8 cellular contexts compared by ENCODE assay signal in genomic region chr16:68079616-68080344, GRCh38. TPM values are rescaled to one million over a fixed set of nuclear protein-coding genes. Genes with fewer than 3 reads are reported as not detected.
A peak's percentile ranks its signal among the peaks of the same experiment; 100 is the strongest.
DNase-seq lines count a peak whose midpoint lies in the region; ATAC-seq and TF ChIP-seq lines count a peak whose summit lies in the region.

No MANE protein-coding gene starts in this region.

- WGBS in sigmoid colon, 2 donors: 5 to 18% methylated on average over 13 of the region's 13 CpGs

- peak overlapping the region; percentile 50 to 65 (median 63) for H3K27ac ChIP-seq in sigmoid colon

- peaks cover 0 to 42% (median 14%) of the 10 kb centered on the region in 4 donors for H3K36me3 ChIP-seq in sigmoid colon

- TF ChIP-seq EP300 in sigmoid colon (IDR thresholded peaks at IDR 0.05): no peak

- ATAC-seq in HG03135 (IDR thresholded peaks at IDR 0.05; ENCODE audit: unreplicated experiment): no peak
- ATAC-seq in GM18861 (IDR thresholded peaks at IDR 0.05; ENCODE audit: unreplicated experiment): no peak

- intact Hi-C loops in sigmoid colon (cut with DNase I): no loop called here

- TF ChIP-seq POLR2A in sigmoid colon (IDR thresholded peaks at IDR 0.05): no peak

- peaks cover 0 to 28% (median 17%) of the 10 kb centered on the region in 4 donors for H3K4me1 ChIP-seq in sigmoid colon

- H3K4me3 ChIP-seq in fibroblast of mammary gland (ENCODE audit: control insufficient read depth, low read depth, low read length): no peak overlapping the region
- no peak overlapping the region for H3K4me3 ChIP-seq in sigmoid colon

- H3K9me3 ChIP-seq in sigmoid colon: no peaks in the 10 kb centered on the region

- DNase-seq in KG1 (lab: John Stamatoyannopoulos, UW) (peak; percentile 85), fibroblast of mammary gland (ENCODE audit: low read depth) (peak; percentile 68), sigmoid colon (peak; percentile 84), NCI-H526 (lab: John Stamatoyannopoulos, UW) (no peak), NCI-H146 treated with DMSO at 0.1 percent for 48 hours (lab: John Stamatoyannopoulos, UW; ENCODE audit: unreplicated experiment) (no peak)
- peak in 2 of 3 experiments; percentile 66 to 71 for DNase-seq in activated CD8-positive, alpha-beta memory T cell treated with anti-CD3 and anti-CD28 coated beads for 48 hours (ENCODE audit: low read depth in 2 of 3, low spot score in 2 of 3)

- no peaks in the 10 kb centered on the region for H3K27me3 ChIP-seq in sigmoid colon

- TF ChIP-seq CTCF in fibroblast of mammary gland (conservative IDR thresholded peaks at IDR 0.05; ENCODE audit: control insufficient read depth, insufficient read depth, low read depth, low read length): no peak
- no peak for TF ChIP-seq CTCF in sigmoid colon (IDR thresholded peaks at IDR 0.05)

RNA-seq across cellular contexts. Expression of gene NFATC3, which starts 5.4 kb away (rescaled TPM):
- total RNA-seq in sigmoid colon: 10 to 100 TPM; 42.8 to 52.2 (median 46.0) TPM
- polyA plus RNA-seq in sigmoid colon: 10 to 100 TPM in 1 of 3 donors, 1 to 10 TPM in 2; 4.8 to 16.9 (median 6.0) TPM

RNA-seq across cellular contexts. Expression of gene DUS2, which starts 56.7 kb away (rescaled TPM):
- 1 to 10 TPM; 3.6 to 7.3 (median 5.3) TPM for total RNA-seq in sigmoid colon
- 10 to 100 TPM in 1 of 3 donors, 1 to 10 TPM in 2; 6.6 to 17.3 (median 7.4) TPM for polyA plus RNA-seq in sigmoid colon

RNA-seq across cellular contexts. Expression of gene DDX28, which starts 56.7 kb away (rescaled TPM):
- total RNA-seq in sigmoid colon: 1 to 10 TPM; 5.0 to 6.9 (median 5.8) TPM
- 10 to 100 TPM in 1 of 3 donors, 1 to 10 TPM in 2; 3.0 to 12.8 (median 5.1) TPM for polyA plus RNA-seq in sigmoid colon

Comparison
In these comparisons a context has a peak if more than half of its experiments do, and no peak if none do; other contexts are left out.
1. DNase-seq: peak in KG1 (single experiment), activated CD8-positive, alpha-beta memory T cell treated with anti-CD3 and anti-CD28 coated beads for 48 hours (2 of 3), fibroblast of mammary gland (single experiment) and sigmoid colon (single experiment); none in NCI-H526 (0 of 2) and NCI-H146 treated with DMSO at 0.1 percent for 48 hours (single experiment).